12 cellular contexts compared by ENCODE assay signal in genomic region chr2:120227111-120227991, GRCh38. TPM values are rescaled to one million over a fixed set of nuclear protein-coding genes. Genes with fewer than 3 reads are reported as not detected.
DNase-seq lines count a peak whose midpoint lies in the region; ATAC-seq and TF ChIP-seq lines count a peak whose summit lies in the region.
"Had no signal": no experiment of that assay in that cellular context is flagged by ENCODE, and none has a peak within 500 bp of the region (broad histone marks: within the 10 kb centered on the region; RNA-seq: fewer than 3 reads in every experiment).

No MANE protein-coding gene starts in this region.

- peak; percentile 42 for DNase-seq in stimulated activated naive CD8-positive, alpha-beta T cell treated with anti-CD3 and anti-CD28 coated beads, Interleukin-15, Interleukin-2, amounts not matched to agents 100 U/mL and 50 U/mL, for 24 hours
- no peak for DNase-seq in stimulated activated naive CD8-positive, alpha-beta T cell treated with anti-CD3 and anti-CD28 coated beads, Interleukin-15, amount 100 ng/mL, for 72 hours
- DNase-seq in activated CD8-positive, alpha-beta T cell treated with anti-CD3 and anti-CD28 coated beads for 36 hours = peak; percentile 54
- DNase-seq in left kidney (ENCODE audit: low read depth, low spot score) (peak; percentile 33), upper lobe of right lung (peak; percentile 45), islet precursor cell (no peak), cerebellum (ENCODE audit: low spot score) (no peak)
- DNase-seq: activated T-cell treated with anti-CD3 and anti-CD28 coated beads, Interleukin-2, amount 50 U/mL, for 4 hours; NCI-H1436 treated with DMSO at 0.1 percent for 48 hours; NCI-H82; right cardiac atrium had no signal

- no peak overlapping the region for H3K27ac ChIP-seq in upper lobe of right lung

- H3K4me1 Mint-ChIP-seq in stimulated activated naive CD8-positive, alpha-beta T cell treated with anti-CD3 and anti-CD28 coated beads, Interleukin-15, amount 100 ng/mL, for 72 hours = peaks cover 88% of the 10 kb centered on the region
- H3K4me1 Mint-ChIP-seq in activated CD8-positive, alpha-beta T cell treated with anti-CD3 and anti-CD28 coated beads for 36 hours (ENCODE audit: low read depth) = peaks cover 62% of the 10 kb centered on the region

- POLR2A ChIA-PET in activated CD8-positive, alpha-beta T cell treated with anti-CD3 and anti-CD28 coated beads for 36 hours (lab: Charles Lee) = interaction anchor here (0.7 kb wide), 1 partner anchor 275 kb away, joined by 3 read pairs; no protein-coding TSS in a partner anchor

- CTCF ChIA-PET in activated CD8-positive, alpha-beta T cell treated with anti-CD3 and anti-CD28 coated beads for 36 hours (lab: Charles Lee) = interaction anchor here (1.0 to 1.5 kb wide), 4 partner anchors 52 to 86 kb away, joined by 3 to 4 read pairs (median 4); no protein-coding TSS in a partner anchor

- H3K9me3 ChIP-seq in upper lobe of right lung = no peaks in the 10 kb centered on the region

- H3K36me3 Mint-ChIP-seq in activated CD8-positive, alpha-beta T cell treated with anti-CD3 and anti-CD28 coated beads for 36 hours (ENCODE audit: low read depth) = peaks cover 5% of the 10 kb centered on the region

- TF ChIP-seq CTCF in activated CD8-positive, alpha-beta T cell treated with anti-CD3 and anti-CD28 coated beads for 36 hours (IDR thresholded peaks at IDR 0.05) = no peak
- TF ChIP-seq CTCF in upper lobe of right lung (IDR thresholded peaks at IDR 0.05) = no peak

- no peaks in the 10 kb centered on the region for H3K27me3 ChIP-seq in upper lobe of right lung

- intact Hi-C loops in activated CD8-positive, alpha-beta T cell treated with anti-CD3 and anti-CD28 coated beads for 36 hours (cut with micrococcal nuclease) = no loop called here
- intact Hi-C loops in upper lobe of right lung (cut with DNase I) = loop anchor here (10.0 kb wide), 1 partner anchor 87 kb away; no protein-coding TSS in a partner anchor

- H3K4me3 Mint-ChIP-seq in stimulated activated naive CD8-positive, alpha-beta T cell treated with anti-CD3 and anti-CD28 coated beads, Interleukin-15, amount 100 ng/mL, for 72 hours = peak overlapping the region in 1 of 2 donors; percentile 20
- no peak overlapping the region for H3K4me3 Mint-ChIP-seq in activated CD8-positive, alpha-beta T cell treated with anti-CD3 and anti-CD28 coated beads for 36 hours
- H3K4me3 Mint-ChIP-seq: activated T-cell treated with anti-CD3 and anti-CD28 coated beads, Interleukin-2, amount 50 U/mL, for 4 hours had no signal

- peak overlapping the region in 1 of 2 donors; percentile 64 for H3K27ac Mint-ChIP-seq in stimulated activated naive CD8-positive, alpha-beta T cell treated with anti-CD3 and anti-CD28 coated beads, Interleukin-15, amount 100 ng/mL, for 72 hours
- H3K27ac Mint-ChIP-seq in activated CD8-positive, alpha-beta T cell treated with anti-CD3 and anti-CD28 coated beads for 36 hours = peak overlapping the region; percentile 7

- no peak for ATAC-seq in stimulated activated naive CD8-positive, alpha-beta T cell treated with anti-CD3 and anti-CD28 coated beads, Interleukin-15, Interleukin-2, amounts not matched to agents 100 U/mL and 50 U/mL, for 24 hours
- ATAC-seq in stimulated activated naive CD8-positive, alpha-beta T cell treated with anti-CD3 and anti-CD28 coated beads, Interleukin-15, amount 100 ng/mL, for 72 hours = no peak
- ATAC-seq in activated CD8-positive, alpha-beta T cell treated with anti-CD3 and anti-CD28 coated beads for 36 hours = no peak
- ATAC-seq in upper lobe of right lung (no peak), HG02970 (IDR thresholded peaks at IDR 0.05; ENCODE audit: low FRiP score, unreplicated experiment) (no peak)
- ATAC-seq: right cardiac atrium had no signal

- H3K4me3 ChIP-seq in upper lobe of right lung = no peak overlapping the region

- no peaks in the 10 kb centered on the region for H3K27me3 Mint-ChIP-seq in stimulated activated naive CD8-positive, alpha-beta T cell treated with anti-CD3 and anti-CD28 coated beads, Interleukin-15, amount 100 ng/mL, for 72 hours
- no peaks in the 10 kb centered on the region for H3K27me3 Mint-ChIP-seq in activated CD8-positive, alpha-beta T cell treated with anti-CD3 and anti-CD28 coated beads for 36 hours

- no peaks in the 10 kb centered on the region for H3K36me3 ChIP-seq in upper lobe of right lung

- H3K4me1 ChIP-seq in upper lobe of right lung = peaks cover 13% of the 10 kb centered on the region

- peaks cover 0 to 3% of the 10 kb centered on the region in 2 donors for H3K9me3 Mint-ChIP-seq in stimulated activated naive CD8-positive, alpha-beta T cell treated with anti-CD3 and anti-CD28 coated beads, Interleukin-15, amount 100 ng/mL, for 72 hours
- H3K9me3 Mint-ChIP-seq in activated CD8-positive, alpha-beta T cell treated with anti-CD3 and anti-CD28 coated beads for 36 hours = peaks cover under 1% of the 10 kb centered on the region

RNA-seq across cellular contexts. Expression of gene TMEM185B, which starts 4.2 kb away (rescaled TPM):
- total RNA-seq in activated CD8-positive, alpha-beta T cell treated with anti-CD3 and anti-CD28 coated beads for 36 hours = 10 to 100 TPM; 16.7 to 17.2 TPM
- 26.6 TPM for total RNA-seq in upper lobe of right lung
- 16.6 TPM for total RNA-seq in cerebellum

RNA-seq across cellular contexts. Expression of gene RALB, which starts 25.3 kb away (rescaled TPM):
- total RNA-seq in activated CD8-positive, alpha-beta T cell treated with anti-CD3 and anti-CD28 coated beads for 36 hours = 10 to 100 TPM; 16.7 to 17.6 TPM
- total RNA-seq in upper lobe of right lung (65.9 TPM), cerebellum (24.0 TPM)

Comparison
In these comparisons a context has a peak if more than half of its experiments do, and no peak if none do; other contexts are left out.
1. DNase-seq: peak in stimulated activated naive CD8-positive, alpha-beta T cell treated with anti-CD3 and anti-CD28 coated beads, Interleukin-15, Interleukin-2, amounts not matched to agents 100 U/mL and 50 U/mL, for 24 hours (single experiment), activated CD8-positive, alpha-beta T cell treated with anti-CD3 and anti-CD28 coated beads for 36 hours (single experiment), left kidney (single experiment) and upper lobe of right lung (single experiment); none in stimulated activated naive CD8-positive, alpha-beta T cell treated with anti-CD3 and anti-CD28 coated beads, Interleukin-15, amount 100 ng/mL, for 72 hours (0 of 2), islet precursor cell (single experiment) and cerebellum (single experiment).